In genomic region chr10:99917963-99918825, GRCh38 we compare ENCODE assay signal across 10 cellular contexts.
DNase-seq lines count a peak whose midpoint lies in the region; ATAC-seq and TF ChIP-seq lines count a peak whose summit lies in the region.
"Had no signal": no experiment of that assay in that cellular context is flagged by ENCODE, and none has a peak within 500 bp of the region (broad histone marks: within the 10 kb centered on the region; RNA-seq: fewer than 3 reads in every experiment).

No MANE protein-coding gene starts in this region.

- TF ChIP-seq CTCF in 22Rv1 (IDR thresholded peaks at IDR 0.05), result no peak

- no peak for ATAC-seq in GM21619 (IDR thresholded peaks at IDR 0.05; ENCODE audit: unreplicated experiment)
- ATAC-seq: natural killer cell had no signal

- H3K4me1 ChIP-seq in mucosa of rectum (ENCODE audit: control insufficient read depth in 2 of 2, insufficient read depth in 2 of 2, low read length in 2 of 2), result peaks cover 34 to 67% of the 10 kb centered on the region in 2 donors

- H3K9ac ChIP-seq in mucosa of rectum (ENCODE audit: low read depth in 1 of 2, low read length in 2 of 2), result peak overlapping the region; percentile 35 to 39
- H3K9ac ChIP-seq: BLaER1 treated with 17β-estradiol and CSF1 and Interleukin-3, amounts not matched to agents 10 nM and 100 nM had no signal

- H3K27ac ChIP-seq in 22Rv1 (peak overlapping the region; percentile 46), mucosa of rectum (ENCODE audit: low read depth in 2 of 2, low read length in 2 of 2) (peak overlapping the region; percentile 52 to 69)
- H3K27ac ChIP-seq: BLaER1 treated with 17β-estradiol and CSF1 and Interleukin-3, amounts not matched to agents 10 nM and 100 nM had no signal

- peak overlapping the region in 1 of 2 donors; percentile 46 for H3K4me3 ChIP-seq in mucosa of rectum (ENCODE audit: low read length in 2 of 2)
- H3K4me3 ChIP-seq: BLaER1 treated with 17β-estradiol and CSF1 and Interleukin-3, amounts not matched to agents 10 nM and 100 nM had no signal

- peaks cover 4 to 10% of the 10 kb centered on the region in 2 donors for H3K36me3 ChIP-seq in mucosa of rectum (ENCODE audit: control insufficient read depth in 2 of 2, insufficient read depth in 2 of 2, low read length in 2 of 2)

- H3K9me3 ChIP-seq in mucosa of rectum (ENCODE audit: control insufficient read depth in 2 of 2, low read length in 2 of 2), result no peaks in the 10 kb centered on the region
- H3K9me3 ChIP-seq: BLaER1 treated with 17β-estradiol and CSF1 and Interleukin-3, amounts not matched to agents 10 nM and 100 nM had no signal

- peak; percentile 20 for DNase-seq in NCI-H526 treated with DMSO at 0.1 percent for 48 hours (lab: John Stamatoyannopoulos, UW)
- peak; percentile 67 for DNase-seq in fibroblast of gingiva (ENCODE audit: low read depth)
- no peak for DNase-seq in activated CD4-positive, alpha-beta T cell treated with anti-CD3 and anti-CD28 coated beads for 48 hours
- no peak for DNase-seq in DMS79 (lab: John Stamatoyannopoulos, UW)
- DNase-seq in NCI-H1105 treated with DMSO at 0.1 percent for 48 hours (lab: John Stamatoyannopoulos, UW), result no peak
- DNase-seq: natural killer cell had no signal

- H3K27me3 ChIP-seq in mucosa of rectum (ENCODE audit: control insufficient read depth in 2 of 2, insufficient read depth in 2 of 2, low read length in 2 of 2), result no peaks in the 10 kb centered on the region
- H3K27me3 ChIP-seq: BLaER1 treated with 17β-estradiol and CSF1 and Interleukin-3, amounts not matched to agents 10 nM and 100 nM had no signal

Comparison
In these comparisons a context has a peak if more than half of its experiments do, and no peak if none do; other contexts are left out.
1. DNase-seq: peak in NCI-H526 treated with DMSO at 0.1 percent for 48 hours (single experiment) and fibroblast of gingiva (single experiment); none in activated CD4-positive, alpha-beta T cell treated with anti-CD3 and anti-CD28 coated beads for 48 hours (single experiment), DMS79 (single experiment) and NCI-H1105 treated with DMSO at 0.1 percent for 48 hours (single experiment).